1 cellular context compared by ENCODE assay signal in genomic region chr2:205276071-205276777, GRCh38.
TF ChIP-seq lines count a peak whose summit lies in the region.

No MANE protein-coding gene starts in this region.

TF ChIP-seq in GM23338, 12 proteins besides CTCF, POLR2A, EP300 and RAD21 (continued from another document):
- no peak for TF ChIP-seq ZNF462 (CRISPR knock-in tag; IDR thresholded peaks at IDR 0.05)
